ENCODE assay signal across 8 cellular contexts in genomic region chr3:129317014-129317771, GRCh38.
DNase-seq lines count a peak whose midpoint lies in the region; ATAC-seq lines count a peak whose summit lies in the region.

No MANE protein-coding gene starts in this region.

- peak overlapping the region; percentile 31 for H3K4me3 Mint-ChIP-seq in T-helper 2 cell treated with Interferon-gamma antibody and Interleukin-4, amounts not matched to agents 5 μg/mL and 100 μg/mL, for 36 hours

- H3K4me1 Mint-ChIP-seq in T-helper 2 cell treated with Interferon-gamma antibody and Interleukin-4, amounts not matched to agents 5 μg/mL and 100 μg/mL, for 36 hours (ENCODE audit: low read depth), result peaks cover 21% of the 10 kb centered on the region

- no peak for DNase-seq in T-helper 2 cell treated with Interferon-gamma antibody and Interleukin-4, amounts not matched to agents 5 μg/mL and 100 μg/mL, for 36 hours (ENCODE audit: low spot score)
- no peak for DNase-seq in T-helper 2 cell
- DNase-seq in left kidney (ENCODE audit: low read depth, low spot score), result peak; percentile 50
- peak in 2 of 49 donors; percentile 44 to 54 for DNase-seq in substantia nigra (lab: John Stamatoyannopoulos, UW)
- DNase-seq in DMS 273 treated with DMSO at 0.1 percent for 48 hours (lab: John Stamatoyannopoulos, UW), result no peak

- peak overlapping the region; percentile 14 for H3K27ac Mint-ChIP-seq in T-helper 2 cell treated with Interferon-gamma antibody and Interleukin-4, amounts not matched to agents 5 μg/mL and 100 μg/mL, for 36 hours

- H3K36me3 Mint-ChIP-seq in T-helper 2 cell treated with Interferon-gamma antibody and Interleukin-4, amounts not matched to agents 5 μg/mL and 100 μg/mL, for 36 hours (ENCODE audit: low read depth), result peaks cover 7% of the 10 kb centered on the region

- H3K9me3 Mint-ChIP-seq in T-helper 2 cell treated with Interferon-gamma antibody and Interleukin-4, amounts not matched to agents 5 μg/mL and 100 μg/mL, for 36 hours, result no peaks in the 10 kb centered on the region

- H3K27ac ChIP-seq in angular gyrus (ENCODE audit: low read depth, low read length) (peak overlapping the region; percentile 93), substantia nigra (ENCODE audit: low read depth, low read length, poor library complexity, severe bottlenecking) (peak overlapping the region; percentile 93)

- ATAC-seq in GM19328 (IDR thresholded peaks at IDR 0.05; ENCODE audit: unreplicated experiment) (no peak), GM19351 (IDR thresholded peaks at IDR 0.05; ENCODE audit: unreplicated experiment) (no peak)

- H3K27me3 Mint-ChIP-seq in T-helper 2 cell treated with Interferon-gamma antibody and Interleukin-4, amounts not matched to agents 5 μg/mL and 100 μg/mL, for 36 hours (ENCODE audit: low read depth), result peaks cover 2% of the 10 kb centered on the region
